ENCODE assay signal across 8 cellular contexts in the genomic region with DNA sequence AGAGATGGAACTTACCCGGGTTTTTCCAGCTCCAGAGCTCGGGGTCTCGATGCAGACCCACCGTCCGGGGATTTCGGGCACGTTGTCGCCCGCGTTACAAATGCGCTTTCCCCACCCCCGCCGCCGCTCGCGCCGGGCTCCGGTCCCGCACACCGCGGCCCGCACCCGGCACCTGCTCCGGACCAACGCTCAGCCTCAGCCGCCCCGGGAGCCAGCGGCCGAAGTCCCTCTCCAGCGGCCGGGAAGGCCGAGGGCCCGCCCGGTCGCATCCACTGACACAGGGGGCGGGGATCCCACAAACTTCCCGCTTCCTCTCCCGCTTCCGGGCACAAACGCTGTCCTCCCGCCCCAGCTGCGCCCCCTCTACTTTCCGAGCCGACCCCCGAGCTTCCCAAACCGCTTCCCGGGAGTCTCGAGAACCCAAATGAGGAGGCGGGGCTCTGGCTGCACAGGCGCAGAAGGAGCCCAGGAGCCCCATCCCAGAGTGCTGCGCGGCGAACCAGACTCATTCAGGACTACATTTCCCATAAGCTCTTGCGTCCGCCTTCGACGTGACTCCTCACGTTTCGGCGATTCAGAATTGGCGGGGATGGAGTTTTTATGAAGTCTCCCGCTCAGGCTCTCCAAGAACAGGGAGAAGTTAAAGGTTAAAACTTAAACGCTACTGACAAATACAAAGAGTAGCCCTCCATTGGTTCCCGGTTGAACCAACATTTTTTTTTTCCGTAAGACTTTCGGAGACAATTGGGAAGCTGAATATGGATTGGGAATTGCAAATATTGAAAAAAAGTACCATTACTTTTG. TPM values are rescaled to one million over a fixed set of nuclear protein-coding genes. Genes with fewer than 3 reads are reported as not detected.
DNase-seq lines count a peak whose midpoint lies in the region; ATAC-seq and TF ChIP-seq lines count a peak whose summit lies in the region.

Gene ZNF782, minus strand, starts transcription at position 442 of the 804 bp plus-strand sequence. CDS start 2,553 bp downstream, outside the sequence.

- H3K27me3 ChIP-seq in DOHH2 (ENCODE audit: control insufficient read depth, low read length) (peaks cover 18% of the 10 kb centered on the region), GM23338 (ENCODE audit: insufficient read depth) (no peaks in the 10 kb centered on the region)

- H3K36me3 ChIP-seq in DOHH2 (ENCODE audit: control insufficient read depth, low read length) (peaks cover 18% of the 10 kb centered on the region), GM23338 (ENCODE audit: insufficient read depth) (no peaks in the 10 kb centered on the region)

- H3K4me3 ChIP-seq in DOHH2 (ENCODE audit: low read length): peak within 1 kb of the TSS; percentile 81
- H3K4me3 ChIP-seq in GM23338: peak within 1 kb of the TSS; percentile 73

- H3K27ac ChIP-seq in DOHH2 (ENCODE audit: low read depth, low read length) (peak within 1 kb of the TSS; percentile 23; the same call in 1 of the 2 replicates), GM23338 (ENCODE audit: low read depth) (peak within 1 kb of the TSS; percentile 24; the same call in 1 of the 2 replicates)

- TF ChIP-seq CTCF in DOHH2 (IDR thresholded peaks at IDR 0.05; ENCODE audit: low read depth, low read length, poor library complexity, severe bottlenecking): no peak
- TF ChIP-seq CTCF in GM23338 (conservative IDR thresholded peaks at IDR 0.05; ENCODE audit: low read depth in 2 of 2): 0 out of 4 replicates have a peak, but pooled peaks of 1 of the 2 experiments have one; percentile 5

- H3K4me1 ChIP-seq in DOHH2 (ENCODE audit: control insufficient read depth, low read length): peaks cover 29% of the 10 kb centered on the region
- H3K4me1 ChIP-seq in GM23338 (ENCODE audit: insufficient read depth): peaks cover 18% of the 10 kb centered on the region; the same call in 1 of the 2 replicates

- POLR2A ChIA-PET in naive thymus-derived CD8-positive, alpha-beta T cell (lab: Charles Lee): interaction anchor here (0.8 to 2.0 kb wide), 4 partner anchors 21 to 384 kb away, joined by 3 to 6 read pairs (median 4); no protein-coding TSS in a partner anchor

- peaks cover 34% of the 10 kb centered on the region for H3K4me1 Mint-ChIP-seq in GM23338
- H3K4me1 Mint-ChIP-seq in activated T-helper 17 cell treated with anti-CD3 and anti-CD28 coated beads, Interleukin-2, amount 50 U/mL, for 72 hours: peaks cover 17% of the 10 kb centered on the region
- H3K4me1 Mint-ChIP-seq in naive thymus-derived CD8-positive, alpha-beta T cell: peaks cover 28 to 48% (median 40%) of the 10 kb centered on the region in 4 donors
- peaks cover 23 to 45% of the 10 kb centered on the region in 2 donors for H3K4me1 Mint-ChIP-seq in stimulated activated naive B cell treated with anti-CD40 and anti-IgM and Interleukin-4, amounts not matched to agents 10 μg/mL and 1 μg/mL and 100 μg/mL, for 72 hours

- H4K20me1 ChIP-seq in DOHH2 (ENCODE audit: control insufficient read depth, insufficient read depth, low read depth, low read length) (no peaks in the 10 kb centered on the region), GM23338 (replicated peaks; ENCODE audit: insufficient read depth) (no peaks in the 10 kb centered on the region)

- no peaks in the 10 kb centered on the region for H3F3A ChIP-seq in DOHH2 (ENCODE audit: control insufficient read depth, insufficient read depth)
- no peaks in the 10 kb centered on the region for H3F3A ChIP-seq in GM23338 (replicated peaks; ENCODE audit: low read depth)

- peaks cover 37% of the 10 kb centered on the region for H3K79me2 ChIP-seq in DOHH2 (ENCODE audit: control insufficient read depth, low read length)
- peaks cover 35% of the 10 kb centered on the region for H3K79me2 ChIP-seq in GM23338 (replicated peaks; ENCODE audit: insufficient read depth)

- peaks cover 7% of the 10 kb centered on the region for H3K27me3 Mint-ChIP-seq in GM23338 (ENCODE audit: insufficient read depth, low read depth, poor library complexity)
- H3K27me3 Mint-ChIP-seq in activated T-helper 17 cell treated with anti-CD3 and anti-CD28 coated beads, Interleukin-2, amount 50 U/mL, for 72 hours: peaks cover 4% of the 10 kb centered on the region
- peaks cover 0 to 6% (median 4%) of the 10 kb centered on the region in 5 donors for H3K27me3 Mint-ChIP-seq in naive thymus-derived CD8-positive, alpha-beta T cell
- peaks cover 0 to 5% of the 10 kb centered on the region in 2 donors for H3K27me3 Mint-ChIP-seq in stimulated activated naive B cell treated with anti-CD40 and anti-IgM and Interleukin-4, amounts not matched to agents 10 μg/mL and 1 μg/mL and 100 μg/mL, for 72 hours

- H3K9me3 ChIP-seq in DOHH2 (ENCODE audit: control insufficient read depth, insufficient read depth, low read length): peaks cover 10% of the 10 kb centered on the region; the same call in 1 of the 2 replicates

- H3K4me3 Mint-ChIP-seq in GM23338: peak within 1 kb of the TSS; percentile 99
- peak within 1 kb of the TSS; percentile 90 for H3K4me3 Mint-ChIP-seq in activated T-helper 17 cell treated with anti-CD3 and anti-CD28 coated beads, Interleukin-2, amount 50 U/mL, for 72 hours
- H3K4me3 Mint-ChIP-seq in naive thymus-derived CD8-positive, alpha-beta T cell: peak within 1 kb of the TSS; percentile 98 to 100 (median 100)
- H3K4me3 Mint-ChIP-seq in stimulated activated naive B cell treated with anti-CD40 and anti-IgM and Interleukin-4, amounts not matched to agents 10 μg/mL and 1 μg/mL and 100 μg/mL, for 72 hours: peak within 1 kb of the TSS; percentile 100

- H3K4me2 ChIP-seq in DOHH2 (ENCODE audit: low read length): peak within 1 kb of the TSS; percentile 70
- peak within 1 kb of the TSS; percentile 83 for H3K4me2 ChIP-seq in GM23338

- DNase-seq in GM23338 (ENCODE audit: low spot score): peak; percentile 99
- peak; percentile 95 for DNase-seq in LHCN-M2 (ENCODE audit: low read depth)
- DNase-seq in RPMI7951 (ENCODE audit: low read depth): peak; percentile 92
- DNase-seq in fibroblast of peridontal ligament (ENCODE audit: extremely low read depth): peak; percentile 91
- DNase-seq in naive thymus-derived CD8-positive, alpha-beta T cell: peak; percentile 72 to 90 (median 80)
- peak; percentile 79 for DNase-seq in stimulated activated naive B cell treated with anti-CD40 and anti-IgM and Interleukin-4, amounts not matched to agents 10 μg/mL and 1 μg/mL and 100 μg/mL, for 72 hours

- peaks cover 13% of the 10 kb centered on the region; the same call in 2 of the 3 replicates for H3K36me3 Mint-ChIP-seq in GM23338 (ENCODE audit: low read depth)
- H3K36me3 Mint-ChIP-seq in activated T-helper 17 cell treated with anti-CD3 and anti-CD28 coated beads, Interleukin-2, amount 50 U/mL, for 72 hours (ENCODE audit: low read depth): peaks cover 21% of the 10 kb centered on the region
- peaks cover 0 to 9% (median 9%) of the 10 kb centered on the region in 3 donors for H3K36me3 Mint-ChIP-seq in naive thymus-derived CD8-positive, alpha-beta T cell
- peaks cover 11 to 21% of the 10 kb centered on the region in 2 donors for H3K36me3 Mint-ChIP-seq in stimulated activated naive B cell treated with anti-CD40 and anti-IgM and Interleukin-4, amounts not matched to agents 10 μg/mL and 1 μg/mL and 100 μg/mL, for 72 hours

- H3K9me2 ChIP-seq in DOHH2 (replicated peaks; ENCODE audit: control insufficient read depth, low read length) (no peaks in the 10 kb centered on the region), GM23338 (ENCODE audit: insufficient read depth) (no peaks in the 10 kb centered on the region)

- ATAC-seq in GM23338: peak; percentile 88
- ATAC-seq in activated T-helper 17 cell treated with anti-CD3 and anti-CD28 coated beads, Interleukin-2, amount 50 U/mL, for 72 hours (replicated peaks): peak; percentile 95
- ATAC-seq in naive thymus-derived CD8-positive, alpha-beta T cell: peak; percentile 86 to 91
- ATAC-seq in stimulated activated naive B cell treated with anti-CD40 and anti-IgM and Interleukin-4, amounts not matched to agents 10 μg/mL and 1 μg/mL and 100 μg/mL, for 72 hours (replicated peaks): peak; percentile 92 to 94

- H2AFZ ChIP-seq in GM23338: peak within 1 kb of the TSS; percentile 79

- peak within 1 kb of the TSS; percentile 95 for H3K27ac Mint-ChIP-seq in GM23338
- peak within 1 kb of the TSS; percentile 95 for H3K27ac Mint-ChIP-seq in activated T-helper 17 cell treated with anti-CD3 and anti-CD28 coated beads, Interleukin-2, amount 50 U/mL, for 72 hours
- H3K27ac Mint-ChIP-seq in naive thymus-derived CD8-positive, alpha-beta T cell: peak within 1 kb of the TSS; percentile 96 to 100 (median 99)
- peak within 1 kb of the TSS; percentile 99 for H3K27ac Mint-ChIP-seq in stimulated activated naive B cell treated with anti-CD40 and anti-IgM and Interleukin-4, amounts not matched to agents 10 μg/mL and 1 μg/mL and 100 μg/mL, for 72 hours

- no peaks in the 10 kb centered on the region for H3K9me3 Mint-ChIP-seq in GM23338
- H3K9me3 Mint-ChIP-seq in activated T-helper 17 cell treated with anti-CD3 and anti-CD28 coated beads, Interleukin-2, amount 50 U/mL, for 72 hours: no peaks in the 10 kb centered on the region
- no peaks in the 10 kb centered on the region for H3K9me3 Mint-ChIP-seq in naive thymus-derived CD8-positive, alpha-beta T cell
- H3K9me3 Mint-ChIP-seq in stimulated activated naive B cell treated with anti-CD40 and anti-IgM and Interleukin-4, amounts not matched to agents 10 μg/mL and 1 μg/mL and 100 μg/mL, for 72 hours: no peaks in the 10 kb centered on the region

TF ChIP-seq in GM23338, 12 proteins besides CTCF, POLR2A, EP300 and RAD21 (continues in another document):
- TF ChIP-seq STAT1 (IDR thresholded peaks at IDR 0.05; ENCODE audit: unreplicated experiment) (no peak), NANOG (IDR thresholded peaks at IDR 0.05; ENCODE audit: borderline replicate concordance) (no peak), CREB1 (CRISPR knock-in tag; IDR thresholded peaks at IDR 0.05; ENCODE audit: low read depth) (peak; percentile 79), EZH2phosphoT487 (IDR thresholded peaks at IDR 0.05; ENCODE audit: unreplicated experiment) (no peak)
- TF ChIP-seq, protein P1, sequence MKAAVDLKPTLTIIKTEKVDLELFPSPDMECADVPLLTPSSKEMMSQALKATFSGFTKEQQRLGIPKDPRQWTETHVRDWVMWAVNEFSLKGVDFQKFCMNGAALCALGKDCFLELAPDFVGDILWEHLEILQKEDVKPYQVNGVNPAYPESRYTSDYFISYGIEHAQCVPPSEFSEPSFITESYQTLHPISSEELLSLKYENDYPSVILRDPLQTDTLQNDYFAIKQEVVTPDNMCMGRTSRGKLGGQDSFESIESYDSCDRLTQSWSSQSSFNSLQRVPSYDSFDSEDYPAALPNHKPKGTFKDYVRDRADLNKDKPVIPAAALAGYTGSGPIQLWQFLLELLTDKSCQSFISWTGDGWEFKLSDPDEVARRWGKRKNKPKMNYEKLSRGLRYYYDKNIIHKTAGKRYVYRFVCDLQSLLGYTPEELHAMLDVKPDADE (IDR thresholded peaks at IDR 0.05): peak; percentile 80

RNA-seq across cellular contexts. Expression of gene ZNF782, which starts in this region (rescaled TPM):
- total RNA-seq in GM23338 (2014; rRNA removed; shearing (Covaris generic)): 5.0 and 6.7 TPM in 2 replicates
- 2.1 and 2.6 TPM in 2 replicates for polyA plus RNA-seq in GM23338 (2016; fragmentation: Nextera tagmentation; extraction: Ambion mirVana)
- total RNA-seq in LHCN-M2 (2014; rRNA removed): 4.2 and 4.4 TPM in 2 replicates
- 0.86 TPM for polyA plus RNA-seq in LHCN-M2 (2012)
- 2.1 and 4.4 TPM in 2 replicates for total RNA-seq in RPMI7951 (2014; rRNA removed; shearing (Covaris generic))
- total RNA-seq in activated T-helper 17 cell treated with anti-CD3 and anti-CD28 coated beads, Interleukin-2, amount 50 U/mL, for 72 hours: 1 to 10 TPM; 5.6 to 5.7 TPM
- 10 to 100 TPM in 1 of 2 experiments, 1 to 10 TPM in 1; 9.2 to 11.5 TPM for total RNA-seq in naive thymus-derived CD8-positive, alpha-beta T cell
- polyA plus RNA-seq in naive thymus-derived CD8-positive, alpha-beta T cell: 1 to 10 TPM; 1.7 to 5.6 (median 2.0) TPM

Comparison
In these comparisons a context has a peak if more than half of its experiments do, and no peak if none do; other contexts are left out.
1. Peak in every context shown above with its lines: DNase-seq, ATAC-seq, H3K4me3 ChIP-seq and H3K27ac ChIP-seq.